Comparison of ENCODE assay signal across 9 cellular contexts in genomic region chr11:66317766-66318575, GRCh38. TPM values are rescaled to one million over a fixed set of nuclear protein-coding genes. Genes with fewer than 3 reads are reported as not detected.
DNase-seq lines count a peak whose midpoint lies in the region; ATAC-seq, FAIRE-seq and TF ChIP-seq lines count a peak whose summit lies in the region.
"Had no signal": no experiment of that assay in that cellular context is flagged by ENCODE, and none has a peak within 500 bp of the region (broad histone marks: within the 10 kb centered on the region; RNA-seq: fewer than 3 reads in every experiment).

No MANE protein-coding gene starts in this region.

- ATAC-seq in activated CD8-positive, alpha-beta T cell treated with anti-CD3 and anti-CD28 coated beads, Interleukin-2, amount 10 ng/mL, durations not matched to agents 7 days and 5 days: peak; percentile 66
- ATAC-seq in GM21447 (IDR thresholded peaks at IDR 0.05; ENCODE audit: unreplicated experiment) (no peak), GM19467 (IDR thresholded peaks at IDR 0.05; ENCODE audit: unreplicated experiment) (no peak)
- ATAC-seq: foreskin keratinocyte had no signal

- H3K4me3 ChIP-seq in A673 (ENCODE audit: low read depth, low read length, poor library complexity, severe bottlenecking): peak overlapping the region; percentile 57

- H3K27me3 ChIP-seq in A673 (replicated peaks; ENCODE audit: insufficient read depth, low read depth, low read length, poor library complexity): no peaks in the 10 kb centered on the region

- peak; percentile 96 for DNase-seq in A673 (ENCODE audit: low spot score)
- no peak for DNase-seq in HTR-8/SVneo (ENCODE audit: insufficient read length, low spot score)
- DNase-seq in activated CD8-positive, alpha-beta T cell treated with anti-CD3 and anti-CD28 coated beads, Interleukin-2, amount 10 ng/mL, durations not matched to agents 7 days and 5 days: peak; percentile 95
- DNase-seq in fibroblast of gingiva (ENCODE audit: low read depth): peak; percentile 93
- no peak for DNase-seq in osteocyte (ENCODE audit: extremely low spot score, unreplicated experiment)
- DNase-seq in dermis blood vessel endothelial cell: no peak

- peaks cover 13% of the 10 kb centered on the region for H3K9me3 Mint-ChIP-seq in activated CD8-positive, alpha-beta T cell treated with anti-CD3 and anti-CD28 coated beads, Interleukin-2, amount 10 ng/mL, durations not matched to agents 7 days and 5 days (ENCODE audit: insufficient read depth)
- no peaks in the 10 kb centered on the region for H3K9me3 Mint-ChIP-seq in osteocyte (ENCODE audit: unreplicated experiment)

- no peak for TF ChIP-seq CTCF in A673 (conservative IDR thresholded peaks at IDR 0.05; ENCODE audit: low read depth, low read length)
- no peak for TF ChIP-seq CTCF in osteocyte (IDR thresholded peaks at IDR 0.05)

- peaks cover 73% of the 10 kb centered on the region for H3K4me1 Mint-ChIP-seq in activated CD8-positive, alpha-beta T cell treated with anti-CD3 and anti-CD28 coated beads, Interleukin-2, amount 10 ng/mL, durations not matched to agents 7 days and 5 days (ENCODE audit: low read depth)
- H3K4me1 Mint-ChIP-seq in osteocyte (ENCODE audit: unreplicated experiment): peaks cover 66% of the 10 kb centered on the region

- no peaks in the 10 kb centered on the region for H3K27me3 Mint-ChIP-seq in activated CD8-positive, alpha-beta T cell treated with anti-CD3 and anti-CD28 coated beads, Interleukin-2, amount 10 ng/mL, durations not matched to agents 7 days and 5 days (ENCODE audit: low read depth)
- H3K27me3 Mint-ChIP-seq in osteocyte (ENCODE audit: unreplicated experiment): no peaks in the 10 kb centered on the region

- POLR2A ChIA-PET in A673 (lab: Charles Lee; ENCODE audit: low non-redundant PET): interaction anchor here (0.6 kb wide), 1 partner anchor 203 kb away, joined by 7 read pairs; no protein-coding TSS in a partner anchor
- POLR2A ChIA-PET in activated CD8-positive, alpha-beta T cell treated with anti-CD3 and anti-CD28 coated beads, Interleukin-2, amount 10 ng/mL, durations not matched to agents 7 days and 5 days (lab: Charles Lee): interaction anchor here (0.8 to 3.9 kb wide), 7 partner anchors 9 to 54 kb away, joined by 3 to 33 read pairs (median 4); partner anchors contain the start of genes BRMS1, RIN1 and SLC29A2

- peak overlapping the region; percentile 87 for H3K4me3 Mint-ChIP-seq in activated CD8-positive, alpha-beta T cell treated with anti-CD3 and anti-CD28 coated beads, Interleukin-2, amount 10 ng/mL, durations not matched to agents 7 days and 5 days
- peak overlapping the region; percentile 57 for H3K4me3 Mint-ChIP-seq in osteocyte (ENCODE audit: unreplicated experiment)

- peak overlapping the region; percentile 99 for H3K27ac Mint-ChIP-seq in activated CD8-positive, alpha-beta T cell treated with anti-CD3 and anti-CD28 coated beads, Interleukin-2, amount 10 ng/mL, durations not matched to agents 7 days and 5 days
- peak overlapping the region; percentile 96 for H3K27ac Mint-ChIP-seq in osteocyte (ENCODE audit: unreplicated experiment)

- FAIRE-seq in HTR-8/SVneo (lab: Jason Lieb, UNC): peak; percentile 97

- intact Hi-C loops in A673 (cut with micrococcal nuclease; ENCODE audit: unreplicated experiment): no loop called here

- peaks cover 44% of the 10 kb centered on the region for H3K36me3 Mint-ChIP-seq in activated CD8-positive, alpha-beta T cell treated with anti-CD3 and anti-CD28 coated beads, Interleukin-2, amount 10 ng/mL, durations not matched to agents 7 days and 5 days (ENCODE audit: low read depth)
- H3K36me3 Mint-ChIP-seq in osteocyte (ENCODE audit: unreplicated experiment): no peaks in the 10 kb centered on the region

- CTCF ChIA-PET in A673 (lab: Charles Lee): interaction anchor here (0.6 to 1.2 kb wide), 3 partner anchors 19 to 1311 kb away, joined by 3 to 6 read pairs (median 3); partner anchors contain the start of gene YIF1A
- CTCF ChIA-PET in activated CD8-positive, alpha-beta T cell treated with anti-CD3 and anti-CD28 coated beads, Interleukin-2, amount 10 ng/mL, durations not matched to agents 7 days and 5 days (lab: Charles Lee): interaction anchor here (0.7 to 2.4 kb wide), 7 partner anchors 8 to 96 kb away, joined by 3 to 15 read pairs (median 5); partner anchors contain the start of gene RIN1

- H3K36me3 ChIP-seq in A673 (ENCODE audit: insufficient read depth, low read length, poor library complexity, severe bottlenecking): no peaks in the 10 kb centered on the region

- peak overlapping the region; percentile 100 for H3K27ac ChIP-seq in A673 (ENCODE audit: low read depth, low read length, poor library complexity, severe bottlenecking)
- H3K27ac ChIP-seq: foreskin keratinocyte had no signal

- no TSS peak for BruUV-seq in A673 (replicated peaks; lab: Mats Ljungman, UMichigan)

- H3K9me3 ChIP-seq in A673 (ENCODE audit: low read depth, low read length, poor library complexity, severe bottlenecking): no peaks in the 10 kb centered on the region

- peaks cover 61% of the 10 kb centered on the region for H3K4me1 ChIP-seq in A673 (ENCODE audit: insufficient read depth, low read length, poor library complexity, severe bottlenecking)
- H3K4me1 ChIP-seq: foreskin keratinocyte had no signal

RNA-seq across cellular contexts. Expression of gene CD248, which starts 1.1 kb away (rescaled TPM):
- 97.8 and 111 TPM in 2 replicates for total RNA-seq in A673 (2021)
- 10 to 100 TPM; 79.5 to 80.8 TPM for total RNA-seq in activated CD8-positive, alpha-beta T cell treated with anti-CD3 and anti-CD28 coated beads, Interleukin-2, amount 10 ng/mL, durations not matched to agents 7 days and 5 days
- total RNA-seq in osteocyte: 68.7 and 70.9 TPM in 2 replicates
- total RNA-seq in dermis blood vessel endothelial cell: 0.23 and 0.68 TPM in 2 replicates
- total RNA-seq: foreskin keratinocyte had no signal

RNA-seq across cellular contexts. Expression of gene RIN1, which starts 18.3 kb away (rescaled TPM):
- total RNA-seq in A673 (2021) (4.9 and 6.4 TPM in 2 replicates), osteocyte (21.0 and 23.6 TPM in 2 replicates), dermis blood vessel endothelial cell (4.8 and 6.7 TPM in 2 replicates)
- 1 to 10 TPM; 1.3 TPM for total RNA-seq in activated CD8-positive, alpha-beta T cell treated with anti-CD3 and anti-CD28 coated beads, Interleukin-2, amount 10 ng/mL, durations not matched to agents 7 days and 5 days

RNA-seq across cellular contexts. Expression of gene TMEM151A, which starts 26.3 kb away (rescaled TPM):
- 1.5 and 1.7 TPM in 2 replicates for total RNA-seq in A673 (2021)
- not detected for total RNA-seq in activated CD8-positive, alpha-beta T cell treated with anti-CD3 and anti-CD28 coated beads, Interleukin-2, amount 10 ng/mL, durations not matched to agents 7 days and 5 days
- 0.46 and 0.55 TPM in 2 replicates for total RNA-seq in osteocyte
- not detected in 2 replicates for total RNA-seq in dermis blood vessel endothelial cell

RNA-seq across cellular contexts. Expression of gene BRMS1, which starts 26.9 kb away (rescaled TPM):
- total RNA-seq in A673 (2021) (76.8 and 93.5 TPM in 2 replicates), osteocyte (32.3 and 33.4 TPM in 2 replicates), dermis blood vessel endothelial cell (65.7 and 71.8 TPM in 2 replicates)
- 10 to 100 TPM; 53.2 to 57.1 TPM for total RNA-seq in activated CD8-positive, alpha-beta T cell treated with anti-CD3 and anti-CD28 coated beads, Interleukin-2, amount 10 ng/mL, durations not matched to agents 7 days and 5 days

RNA-seq across cellular contexts. Expression of gene YIF1A, which starts 29.0 kb away (rescaled TPM):
- 125 and 128 TPM in 2 replicates for total RNA-seq in A673 (2021)
- 10 to 100 TPM; 46.6 to 58.6 TPM for total RNA-seq in activated CD8-positive, alpha-beta T cell treated with anti-CD3 and anti-CD28 coated beads, Interleukin-2, amount 10 ng/mL, durations not matched to agents 7 days and 5 days
- 140 and 146 TPM in 2 replicates for total RNA-seq in osteocyte
- total RNA-seq in dermis blood vessel endothelial cell: 111 and 159 TPM in 2 replicates

Comparison
In these comparisons a context has a peak if more than half of its experiments do, and no peak if none do; other contexts are left out.
1. DNase-seq: peak in A673 (single experiment), activated CD8-positive, alpha-beta T cell treated with anti-CD3 and anti-CD28 coated beads, Interleukin-2, amount 10 ng/mL, durations not matched to agents 7 days and 5 days (single experiment) and fibroblast of gingiva (single experiment); none in HTR-8/SVneo (single experiment), osteocyte (single experiment) and dermis blood vessel endothelial cell (single experiment).
2. RNA of gene CD248, which starts 1.1 kb away (total RNA-seq): 97.8 to 111 TPM in A673, 79.5 to 80.8 TPM in activated CD8-positive, alpha-beta T cell treated with anti-CD3 and anti-CD28 coated beads, Interleukin-2, amount 10 ng/mL, durations not matched to agents 7 days and 5 days and 68.7 to 70.9 TPM in osteocyte; 0.23 to 0.68 TPM in dermis blood vessel endothelial cell; every median in the first group is over 10 times any median in the second.